ENCODE assay signal across 9 cellular contexts in the genomic region with DNA sequence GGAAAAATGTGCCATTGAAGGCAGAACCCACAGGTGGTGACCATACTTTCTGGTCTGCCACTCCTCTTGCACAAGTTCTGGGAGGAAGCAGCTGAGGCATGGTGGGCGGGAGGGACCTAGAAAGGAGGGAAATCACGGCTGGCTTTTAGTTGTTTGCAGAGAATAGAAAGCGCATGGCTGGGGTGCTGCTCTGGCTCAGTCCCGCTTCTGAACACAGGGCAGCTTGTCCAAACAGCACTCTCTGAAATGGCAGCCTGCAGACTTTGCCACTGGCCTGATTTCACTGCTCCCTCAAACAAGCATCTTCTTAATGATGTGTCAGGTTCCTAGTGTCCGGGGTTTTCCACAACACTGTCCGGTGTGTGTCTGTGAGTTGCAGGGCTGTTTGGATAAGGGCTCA.
A peak's percentile ranks its signal among the peaks of the same experiment; 100 is the strongest.
DNase-seq lines count a peak whose midpoint lies in the region; ATAC-seq and TF ChIP-seq lines count a peak whose summit lies in the region.
"Had no signal": no experiment of that assay in that cellular context is flagged by ENCODE, and none has a peak within 500 bp of the region (broad histone marks: within the 10 kb centered on the region; RNA-seq: fewer than 3 reads in every experiment).

No MANE protein-coding gene starts in this region.

- peaks cover 0 to 2% (median 0%) of the 10 kb centered on the region in 7 donors for H3K9me3 Mint-ChIP-seq in CD14-positive monocyte

- intact Hi-C loops in CD14-positive monocyte (cut with micrococcal nuclease) (no loop called here), PC-9 (cut with micrococcal nuclease; ENCODE audit: unreplicated experiment) (loop anchor here (1.0 to 5.0 kb wide), 6 partner anchors 27 to 230 kb away; no protein-coding TSS in a partner anchor)

- no peak overlapping the region for H3K4me3 Mint-ChIP-seq in CD14-positive monocyte

- ATAC-seq in HG03521 (IDR thresholded peaks at IDR 0.05; ENCODE audit: unreplicated experiment) (no peak), GM19324 (IDR thresholded peaks at IDR 0.05; ENCODE audit: low FRiP score, unreplicated experiment) (no peak)

- H3K4me1 Mint-ChIP-seq in CD14-positive monocyte: peaks cover 50% of the 10 kb centered on the region

- no TSS peak for BruUV-seq in PC-9 (replicated peaks; lab: Mats Ljungman, UMichigan)

- H3K27ac ChIP-seq in PC-9: peak overlapping the region; percentile 50

- peaks cover 55% of the 10 kb centered on the region for H3K4me1 ChIP-seq in PC-9 (replicated peaks; ENCODE audit: insufficient read depth)

- DNase-seq in CD14-positive monocyte (ENCODE audit: low spot score) (no peak), PC-9 (no peak), fibroblast of the aortic adventitia (ENCODE audit: low read depth) (peak; percentile 46), pons (ENCODE audit: low spot score) (peak; percentile 9), GM19240 (ENCODE audit: insufficient read length, low spot score) (no peak)
- no peak for DNase-seq in effector CD8-positive, alpha-beta T cell (lab: John Stamatoyannopoulos, UW)
- DNase-seq: NCI-H524 had no signal

- peak overlapping the region in 4 of 7 donors; percentile 12 to 86 (median 49) for H3K27ac Mint-ChIP-seq in CD14-positive monocyte

- H3F3A ChIP-seq in PC-9 (ENCODE audit: insufficient read depth, low read depth): peaks cover 70% of the 10 kb centered on the region

- TF ChIP-seq CTCF in CD14-positive monocyte (IDR thresholded peaks at IDR 0.05) (no peak), PC-9 (conservative IDR thresholded peaks at IDR 0.05) (no peak), fibroblast of the aortic adventitia (IDR thresholded peaks at IDR 0.05; ENCODE audit: insufficient read depth, low read length) (no peak)

- no peaks in the 10 kb centered on the region for H3K9me3 ChIP-seq in PC-9 (ENCODE audit: insufficient read depth, low read depth)

- peaks cover 5% of the 10 kb centered on the region for H3K36me3 ChIP-seq in PC-9 (ENCODE audit: low read depth)

- H3K4me2 ChIP-seq in PC-9: 0 out of 2 replicates have a peak overlapping the region, but pooled peaks have one; percentile 16

- POLR2A ChIA-PET in PC-9 (lab: Charles Lee; ENCODE audit: unreplicated experiment): no interaction called here

- peaks cover 58% of the 10 kb centered on the region for H3K79me2 ChIP-seq in PC-9 (ENCODE audit: low read depth)

- H3K4me3 ChIP-seq in PC-9: no peak overlapping the region
- H3K4me3 ChIP-seq in fibroblast of the aortic adventitia (ENCODE audit: low read depth, low read length): no peak overlapping the region

- no peaks in the 10 kb centered on the region for H3K9me2 ChIP-seq in PC-9 (ENCODE audit: insufficient read depth)

- H3K27me3 ChIP-seq in PC-9 (ENCODE audit: insufficient read depth, low read depth): no peaks in the 10 kb centered on the region

- H4K20me1 ChIP-seq in PC-9 (ENCODE audit: insufficient read depth): no peaks in the 10 kb centered on the region

- no peak overlapping the region for H2AFZ ChIP-seq in PC-9

- H3K27me3 Mint-ChIP-seq in CD14-positive monocyte (ENCODE audit: low read depth in 3 of 3): peaks cover 0 to 3% (median 2%) of the 10 kb centered on the region in 3 donors

- peaks cover 66 to 79% of the 10 kb centered on the region in 2 donors for H3K36me3 Mint-ChIP-seq in CD14-positive monocyte

- CTCF ChIA-PET in PC-9 (lab: Charles Lee): interaction anchor here (0.7 kb wide), 1 partner anchor 256 kb away, joined by 3 read pairs; no protein-coding TSS in a partner anchor

Comparison
In these comparisons a context has a peak if more than half of its experiments do, and no peak if none do; other contexts are left out.
1. DNase-seq: peak in fibroblast of the aortic adventitia (single experiment) and pons (single experiment); none in CD14-positive monocyte (single experiment), PC-9 (0 of 2), GM19240 (single experiment) and effector CD8-positive, alpha-beta T cell (single experiment).